ENCODE assay signal across 13 cellular contexts in the genomic region with DNA sequence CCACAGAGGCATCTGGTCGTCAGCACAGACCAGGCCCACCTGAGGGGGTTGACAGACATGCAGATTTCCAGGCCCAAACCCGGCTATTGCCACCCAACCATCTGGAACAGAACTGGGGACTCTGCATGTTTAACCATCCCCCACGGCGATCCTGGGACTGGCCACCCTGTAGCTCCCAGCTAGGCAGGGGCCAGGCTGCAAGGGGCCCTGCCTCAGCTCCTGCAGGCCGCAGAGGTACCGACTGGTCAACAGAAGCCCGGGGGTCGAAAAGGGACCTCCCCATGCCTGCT.
A peak's percentile ranks its signal among the peaks of the same experiment; 100 is the strongest.
DNase-seq lines count a peak whose midpoint lies in the region; ATAC-seq, FAIRE-seq and TF ChIP-seq lines count a peak whose summit lies in the region.
"Had no signal": no experiment of that assay in that cellular context is flagged by ENCODE, and none has a peak within 500 bp of the region (broad histone marks: within the 10 kb centered on the region; RNA-seq: fewer than 3 reads in every experiment).

No MANE protein-coding gene starts in this region.

- peak overlapping the region; percentile 78 to 97 (median 86) for H3K27ac ChIP-seq in heart left ventricle
- H3K27ac ChIP-seq: foreskin keratinocyte, pancreas, SJCRH30 had no signal

- FAIRE-seq in urothelium cell line (lab: Jason Lieb, UNC): peak; percentile 62
- FAIRE-seq: GM12892, pancreas had no signal

- H3K36me3 ChIP-seq in heart left ventricle: no peaks in the 10 kb centered on the region
- H3K36me3 ChIP-seq: pancreas, SJCRH30 had no signal

- peak overlapping the region in 5 of 12 donors; percentile 3 to 27 (median 14) for H3K4me3 ChIP-seq in heart left ventricle
- H3K4me3 ChIP-seq: pancreas, SJCRH30 had no signal

- 16 to 40% (median 27%) methylated on average over 6 to 8 of the region's 8 CpGs for WGBS in heart left ventricle, 4 donors

- ATAC-seq in heart left ventricle: peak in 3 of 4 donors; percentile 3 to 8 (median 5)
- ATAC-seq: activated T-helper 17 cell treated with anti-CD3 and anti-CD28 coated beads, Interleukin-2, amount 50 U/mL, for 72 hours had no signal

- H3K27me3 ChIP-seq in heart left ventricle: no peaks in the 10 kb centered on the region
- H3K27me3 ChIP-seq: pancreas had no signal

- H3K9me3 ChIP-seq in heart left ventricle: peaks cover 0 to 26% (median 7%) of the 10 kb centered on the region in 12 donors
- H3K9me3 ChIP-seq: pancreas had no signal

- intact Hi-C loops in heart left ventricle (cut with DNase I): loop anchor here in 7 of 10 donors (2.0 to 10.0 kb wide), 6 partner anchors 80 to 193 kb away; no protein-coding TSS in a partner anchor
- intact Hi-C loops in posterior vena cava (cut with DNase I): no loop called here

- TF ChIP-seq POLR2A in heart left ventricle (IDR thresholded peaks at IDR 0.05): no peak

- peak; percentile 53 for DNase-seq in activated effector memory CD4-positive, alpha-beta T cell treated with anti-CD3 and anti-CD28 coated beads, Interleukin-2, amount 50 U/mL, for 16 hours
- no peak for DNase-seq in activated effector memory CD4-positive, alpha-beta T cell treated with Interleukin-2 at 50 U/mL for 16 hours
- DNase-seq in heart left ventricle (peak in 1 of 5 donors; percentile 50), posterior vena cava (ENCODE audit: low spot score) (peak; percentile 81), urothelium cell line (ENCODE audit: low spot score) (no peak), SIG-M5 treated with dmso at 0.1 percent for 504 hours (lab: John Stamatoyannopoulos, UW; ENCODE audit: unreplicated experiment) (no peak), activated T-cell treated with anti-CD3 and anti-CD28 coated beads for 4 hours (no peak)
- DNase-seq in central memory CD4-positive, alpha-beta T cell: no peak

- H3K4me1 ChIP-seq in heart left ventricle: peaks cover 0 to 57% (median 43%) of the 10 kb centered on the region in 12 donors
- H3K4me1 ChIP-seq: foreskin keratinocyte, pancreas, SJCRH30 had no signal

- TF ChIP-seq CTCF in heart left ventricle (IDR thresholded peaks at IDR 0.05): no peak

Comparison
In these comparisons a context has a peak if more than half of its experiments do, and no peak if none do; other contexts are left out.
1. DNase-seq: peak in activated effector memory CD4-positive, alpha-beta T cell treated with anti-CD3 and anti-CD28 coated beads, Interleukin-2, amount 50 U/mL, for 16 hours (single experiment) and posterior vena cava (single experiment); none in activated effector memory CD4-positive, alpha-beta T cell treated with Interleukin-2 at 50 U/mL for 16 hours (single experiment), urothelium cell line (single experiment), SIG-M5 treated with dmso at 0.1 percent for 504 hours (single experiment), central memory CD4-positive, alpha-beta T cell (single experiment) and activated T-cell treated with anti-CD3 and anti-CD28 coated beads for 4 hours (single experiment).
2. intact Hi-C loops: an anchor here in heart left ventricle (2.0 to 10.0 kb wide); none called in posterior vena cava.